29 cellular contexts compared by ENCODE assay signal in the genomic region with DNA sequence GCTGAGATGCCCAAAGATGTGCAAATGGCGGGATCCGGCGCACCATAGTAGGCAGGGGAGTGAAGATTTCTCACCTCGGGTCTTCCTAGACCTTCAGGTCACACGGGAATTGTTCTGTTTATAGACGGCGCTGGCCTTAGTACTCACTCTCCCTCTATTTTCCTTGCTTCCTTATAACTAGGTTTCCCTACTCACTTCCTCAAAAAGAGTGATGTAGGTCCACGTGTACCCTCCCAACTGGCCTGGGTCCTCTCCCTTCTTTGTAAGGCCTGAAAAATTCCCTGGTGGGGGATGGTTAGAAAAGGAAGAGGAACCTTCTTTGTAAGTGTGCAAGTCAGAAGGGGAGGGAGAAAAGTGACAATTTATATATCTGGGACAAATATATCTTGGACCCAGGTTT. TPM values are rescaled to one million over a fixed set of nuclear protein-coding genes. Genes with fewer than 3 reads are reported as not detected.
"Had no signal": no experiment of that assay in that cellular context is flagged by ENCODE, and none has a peak within 500 bp of the region (broad histone marks: within the 10 kb centered on the region; RNA-seq: fewer than 3 reads in every experiment).

No MANE protein-coding gene starts in this region.

- H3K27ac ChIP-seq: breast epithelium, Peyer's patch, RWPE1, SJSA1 had no signal

- H3K4me3 Mint-ChIP-seq: activated CD8-positive, alpha-beta T cell treated with anti-CD3 and anti-CD28 coated beads, Interleukin-2, amount 10 ng/mL, durations not matched to agents 7 days and 5 days; activated naive CD8-positive, alpha-beta T cell treated with anti-CD3 and anti-CD28 coated beads, Interleukin-2, amount 10 ng/mL, durations not matched to agents 7 days and 5 days; T-helper 1 cell treated with Interleukin-12 subunit alpha and Interleukin-12 subunit beta and Interleukin-4 antibody, amounts not matched to agents 30 μg/mL and 1 μg/mL, for 36 hours; WTC11 had no signal

- DNase-seq: activated CD4-positive, alpha-beta T cell treated with anti-CD3 and anti-CD28 coated beads for 48 hours; activated CD4-positive, alpha-beta T cell treated with anti-CD3 and anti-CD28 coated beads, Interleukin-2, amount 50 U/mL, for 4 hours; activated CD4-positive, CD25-positive, alpha-beta regulatory T cell treated with anti-CD3 and anti-CD28 coated beads, Interleukin-2, amount 50 U/mL, for 72 hours; activated CD8-positive, alpha-beta memory T cell treated with anti-CD3 and anti-CD28 coated beads, Interleukin-2, amount 50 U/mL, for 48 hours; activated CD8-positive, alpha-beta T cell treated with anti-CD3 and anti-CD28 coated beads, Interleukin-2, amount 10 ng/mL, durations not matched to agents 7 days and 5 days; activated naive CD4-positive, alpha-beta T cell treated with anti-CD3 and anti-CD28 coated beads, Interleukin-2, amount 50 U/mL, for 16 hours; activated naive CD8-positive, alpha-beta T cell treated with anti-CD3 and anti-CD28 coated beads, Interleukin-2, amount 10 ng/mL, durations not matched to agents 7 days and 5 days; activated T-cell treated with anti-CD3 and anti-CD28 coated beads, Interleukin-2, amount 50 U/mL, for 1 hour; adrenal gland; anterior cingulate cortex; central memory CD4-positive, alpha-beta T cell; Kasumi-1; NCI-H1105; NCI-H1436; NCI-H1694 treated with DMSO at 0.1 percent for 48 hours; NCI-H2029 treated with DMSO at 0.1 percent for 48 hours; NCI-H345; NCI-H510A; NCI-H526 treated with DMSO at 0.1 percent for 48 hours; NCI-H82; Peyer's patch; Right ventricle myocardium superior had no signal

- H3K36me3 ChIP-seq: adrenal gland, breast epithelium, Peyer's patch had no signal

- ATAC-seq: activated CD8-positive, alpha-beta T cell treated with anti-CD3 and anti-CD28 coated beads, Interleukin-2, amount 10 ng/mL, durations not matched to agents 7 days and 5 days; SK-N-SH treated with all-trans-retinoic acid at 6 μM for 48 hours; WTC11 had no signal

- H3K27me3 Mint-ChIP-seq: activated naive CD8-positive, alpha-beta T cell treated with anti-CD3 and anti-CD28 coated beads, Interleukin-2, amount 10 ng/mL, durations not matched to agents 7 days and 5 days had no signal

- H3K9me3 Mint-ChIP-seq: activated naive CD8-positive, alpha-beta T cell treated with anti-CD3 and anti-CD28 coated beads, Interleukin-2, amount 10 ng/mL, durations not matched to agents 7 days and 5 days; T-helper 1 cell treated with Interleukin-12 subunit alpha and Interleukin-12 subunit beta and Interleukin-4 antibody, amounts not matched to agents 30 μg/mL and 1 μg/mL, for 36 hours; WTC11 had no signal

- H3K27ac Mint-ChIP-seq: activated CD8-positive, alpha-beta T cell treated with anti-CD3 and anti-CD28 coated beads, Interleukin-2, amount 10 ng/mL, durations not matched to agents 7 days and 5 days; activated naive CD8-positive, alpha-beta T cell treated with anti-CD3 and anti-CD28 coated beads, Interleukin-2, amount 10 ng/mL, durations not matched to agents 7 days and 5 days; T-helper 1 cell treated with Interleukin-12 subunit alpha and Interleukin-12 subunit beta and Interleukin-4 antibody, amounts not matched to agents 30 μg/mL and 1 μg/mL, for 36 hours; WTC11 had no signal

- H3K27me3 ChIP-seq: adrenal gland, breast epithelium, Peyer's patch, SJSA1 had no signal

- H3K36me3 Mint-ChIP-seq: activated naive CD8-positive, alpha-beta T cell treated with anti-CD3 and anti-CD28 coated beads, Interleukin-2, amount 10 ng/mL, durations not matched to agents 7 days and 5 days; WTC11 had no signal

- H3K4me3 ChIP-seq: adrenal gland, breast epithelium, Peyer's patch, SJSA1 had no signal

- H3K9me3 ChIP-seq: adrenal gland, breast epithelium, Peyer's patch, SJSA1 had no signal

RNA-seq across cellular contexts. Expression of gene ASCL3, which starts 24.3 kb away (rescaled TPM):
- total RNA-seq: activated CD8-positive, alpha-beta T cell treated with anti-CD3 and anti-CD28 coated beads, Interleukin-2, amount 10 ng/mL, durations not matched to agents 7 days and 5 days; activated naive CD8-positive, alpha-beta T cell treated with anti-CD3 and anti-CD28 coated beads, Interleukin-2, amount 10 ng/mL, durations not matched to agents 7 days and 5 days; adrenal gland; breast epithelium; chondrocyte; Peyer's patch; Right ventricle myocardium superior; SJSA1; WTC11 had no signal
- polyA plus RNA-seq: adrenal gland had no signal

RNA-seq across cellular contexts. Expression of gene C11orf16, which starts 34.4 kb away (rescaled TPM):
- total RNA-seq: activated CD8-positive, alpha-beta T cell treated with anti-CD3 and anti-CD28 coated beads, Interleukin-2, amount 10 ng/mL, durations not matched to agents 7 days and 5 days; activated naive CD8-positive, alpha-beta T cell treated with anti-CD3 and anti-CD28 coated beads, Interleukin-2, amount 10 ng/mL, durations not matched to agents 7 days and 5 days; adrenal gland; breast epithelium; chondrocyte; Peyer's patch; Right ventricle myocardium superior; SJSA1 had no signal
